14 cellular contexts compared by ENCODE assay signal in the genomic region with DNA sequence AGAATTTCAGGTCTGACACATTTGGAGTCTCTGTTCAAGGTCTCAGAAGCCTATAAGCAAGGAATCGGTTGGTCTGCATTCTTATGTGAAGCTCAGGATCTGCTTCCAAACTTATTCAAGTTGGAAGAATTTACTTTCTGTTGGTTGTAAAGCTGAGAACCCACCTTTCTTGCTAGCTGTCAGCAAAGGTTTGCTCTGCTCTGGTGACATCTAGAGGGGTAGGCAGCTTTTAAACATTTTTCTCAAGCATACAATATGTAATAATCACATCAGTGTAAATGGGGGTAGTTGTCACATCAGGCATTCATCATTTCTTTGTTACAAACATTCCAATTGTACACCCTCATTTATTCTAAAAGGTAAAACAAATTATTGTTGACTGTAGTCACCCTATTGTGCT.
DNase-seq lines count a peak whose midpoint lies in the region; ATAC-seq and TF ChIP-seq lines count a peak whose summit lies in the region.
"Had no signal": no experiment of that assay in that cellular context is flagged by ENCODE, and none has a peak within 500 bp of the region (broad histone marks: within the 10 kb centered on the region; RNA-seq: fewer than 3 reads in every experiment).

No MANE protein-coding gene starts in this region.

- DNase-seq in COR-L47 (lab: John Stamatoyannopoulos, UW), result peak; percentile 3
- DNase-seq in G401 (ENCODE audit: low spot score), result peak; percentile 13
- DNase-seq in LNCaP clone FGC (ENCODE audit: low read depth), result no peak
- peak; percentile 3 for DNase-seq in cerebellar cortex (ENCODE audit: low spot score)
- DNase-seq in dedifferentiated amniotic fluid mesenchymal stem cell (ENCODE audit: extremely low spot score), result no peak
- DNase-seq: CD8-positive, alpha-beta T cell; H7; NCI-H82; RPMI8226; SW 1271 had no signal

- in situ Hi-C loops in G401 (cut with HindIII; ENCODE audit: low sequenced_read_pairs), result no loop called here

- 0 out of 2 replicates have a peak, but pooled peaks have one; percentile 16 for TF ChIP-seq CTCF in LNCaP clone FGC (IDR thresholded peaks at IDR 0.05; ENCODE audit: control insufficient read depth, extremely low read depth, insufficient read depth)

- no peak overlapping the region for H3K4me3 ChIP-seq in LNCaP clone FGC (ENCODE audit: low read depth, low read length)
- H3K4me3 ChIP-seq: SJCRH30 had no signal

- no peak for ATAC-seq in HG02763 (IDR thresholded peaks at IDR 0.05; ENCODE audit: unreplicated experiment)
- ATAC-seq in GM18498 (IDR thresholded peaks at IDR 0.05; ENCODE audit: unreplicated experiment), result no peak
- no peak for ATAC-seq in HG03025 (IDR thresholded peaks at IDR 0.05; ENCODE audit: low FRiP score, unreplicated experiment)
- ATAC-seq: CD8-positive, alpha-beta T cell had no signal

Comparison
In these comparisons a context has a peak if more than half of its experiments do, and no peak if none do; other contexts are left out.
1. DNase-seq: peak in COR-L47 (single experiment), G401 (single experiment) and cerebellar cortex (single experiment); none in LNCaP clone FGC (single experiment) and dedifferentiated amniotic fluid mesenchymal stem cell (single experiment).